ENCODE assay signal across 29 cellular contexts in the genomic region with DNA sequence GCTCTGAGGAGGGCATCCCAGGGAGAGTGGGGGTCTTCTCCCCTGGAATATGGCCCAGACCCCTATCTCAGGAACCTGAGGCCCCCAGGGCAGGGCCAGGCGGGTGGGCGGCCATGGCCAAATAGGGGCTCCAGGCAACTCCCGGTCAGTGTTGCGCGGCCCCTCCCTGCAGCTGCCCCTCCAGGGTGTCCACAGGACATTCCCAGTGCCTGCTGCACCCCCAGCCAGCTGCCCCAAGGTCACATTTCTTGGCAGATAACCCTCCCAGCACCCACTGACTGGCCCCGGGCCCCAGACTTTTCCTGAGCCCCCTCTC.
"Had no signal": no experiment of that assay in that cellular context is flagged by ENCODE, and none has a peak within 500 bp of the region (broad histone marks: within the 10 kb centered on the region; RNA-seq: fewer than 3 reads in every experiment).

No MANE protein-coding gene starts in this region.

- H3K27me3 ChIP-seq: dorsolateral prefrontal cortex, right atrium auricular region, transverse colon, vagina had no signal

- H3K36me3 Mint-ChIP-seq: immature natural killer cell; mesothelial cell of epicardium; naive B cell; natural killer cell treated with Interleukin-12 subunit alpha and Interleukin-12 subunit beta and Interleukin-15 and Interleukin-18, amount 100 ng/mL, for 72 hours; stimulated activated effector memory CD8-positive, alpha-beta T cell treated with anti-CD3 and anti-CD28 coated beads, Interleukin-12 subunit alpha, Interleukin-12 subunit beta, amount 100 ng/mL, for 72 hours had no signal

- H3K27ac ChIP-seq: dorsolateral prefrontal cortex, lower lobe of right lung, prostate gland, right atrium auricular region, suprapubic skin, vagina had no signal

- ATAC-seq: left colon; left ventricle myocardium superior; lower lobe of right lung; mucosa of descending colon; natural killer cell treated with Interleukin-12 subunit alpha and Interleukin-12 subunit beta and Interleukin-15 and Interleukin-18, amount 100 ng/mL, for 72 hours; sciatic nerve; stimulated activated naive CD8-positive, alpha-beta T cell treated with anti-CD3 and anti-CD28 coated beads, Interleukin-15, amount 100 ng/mL, for 72 hours had no signal

- H3K4me1 ChIP-seq: prostate gland had no signal

- FAIRE-seq: colon, frontal cortex had no signal

- H3K4me3 ChIP-seq: dorsolateral prefrontal cortex, lower lobe of right lung, mucosa of descending colon, prostate gland, right atrium auricular region, smooth muscle cell, suprapubic skin, transverse colon, vagina had no signal

- H3K9me3 ChIP-seq: lower lobe of right lung, mucosa of descending colon, prostate gland, right atrium auricular region, suprapubic skin, transverse colon, vagina had no signal

- H3K9me3 Mint-ChIP-seq: immature natural killer cell; mesothelial cell of epicardium; naive B cell; natural killer cell treated with Interleukin-12 subunit alpha and Interleukin-12 subunit beta and Interleukin-15 and Interleukin-18, amount 100 ng/mL, for 72 hours; neural crest cell; stimulated activated effector memory CD8-positive, alpha-beta T cell treated with anti-CD3 and anti-CD28 coated beads, Interleukin-12 subunit alpha, Interleukin-12 subunit beta, amount 100 ng/mL, for 72 hours; stimulated activated naive CD8-positive, alpha-beta T cell treated with anti-CD3 and anti-CD28 coated beads, Interleukin-15, amount 100 ng/mL, for 72 hours had no signal

- H3K27ac Mint-ChIP-seq: naive B cell; natural killer cell treated with Interleukin-12 subunit alpha and Interleukin-12 subunit beta and Interleukin-15 and Interleukin-18, amount 100 ng/mL, for 72 hours; stimulated activated effector memory CD8-positive, alpha-beta T cell treated with anti-CD3 and anti-CD28 coated beads, Interleukin-12 subunit alpha, Interleukin-12 subunit beta, amount 100 ng/mL, for 72 hours had no signal

- DNase-seq: dorsolateral prefrontal cortex; effector CD4-positive, alpha-beta T cell; hypothalamus; immature natural killer cell; islet precursor cell; kidney glomerular epithelial cell; left colon; left ventricle myocardium superior; lower lobe of right lung; mucosa of descending colon; naive B cell; nucleus accumbens; stimulated activated CD4-positive, alpha-beta T cell treated with anti-CD3 and anti-CD28 coated beads, Interleukin-12 subunit alpha, Interleukin-12 subunit beta, amount 100 ng/mL, for 4 hours; stimulated activated CD4-positive, alpha-beta T cell treated with anti-CD3 and anti-CD28 coated beads, Interleukin-1b, Interleukin-23, amount 100 ng/mL, for 48 hours; stimulated activated CD4-positive, alpha-beta T cell treated with anti-CD3 and anti-CD28 coated beads, Interleukin-4, amount 100 ng/mL, for 24 hours; stimulated activated naive CD8-positive, alpha-beta T cell treated with anti-CD3 and anti-CD28 coated beads, Interleukin-15, amount 100 ng/mL, for 72 hours; transverse colon had no signal

- H3K36me3 ChIP-seq: lower lobe of right lung, prostate gland, right atrium auricular region, suprapubic skin, transverse colon, vagina had no signal

- H3K4me2 ChIP-seq: smooth muscle cell had no signal
